8 cellular contexts compared by ENCODE assay signal in the genomic region with DNA sequence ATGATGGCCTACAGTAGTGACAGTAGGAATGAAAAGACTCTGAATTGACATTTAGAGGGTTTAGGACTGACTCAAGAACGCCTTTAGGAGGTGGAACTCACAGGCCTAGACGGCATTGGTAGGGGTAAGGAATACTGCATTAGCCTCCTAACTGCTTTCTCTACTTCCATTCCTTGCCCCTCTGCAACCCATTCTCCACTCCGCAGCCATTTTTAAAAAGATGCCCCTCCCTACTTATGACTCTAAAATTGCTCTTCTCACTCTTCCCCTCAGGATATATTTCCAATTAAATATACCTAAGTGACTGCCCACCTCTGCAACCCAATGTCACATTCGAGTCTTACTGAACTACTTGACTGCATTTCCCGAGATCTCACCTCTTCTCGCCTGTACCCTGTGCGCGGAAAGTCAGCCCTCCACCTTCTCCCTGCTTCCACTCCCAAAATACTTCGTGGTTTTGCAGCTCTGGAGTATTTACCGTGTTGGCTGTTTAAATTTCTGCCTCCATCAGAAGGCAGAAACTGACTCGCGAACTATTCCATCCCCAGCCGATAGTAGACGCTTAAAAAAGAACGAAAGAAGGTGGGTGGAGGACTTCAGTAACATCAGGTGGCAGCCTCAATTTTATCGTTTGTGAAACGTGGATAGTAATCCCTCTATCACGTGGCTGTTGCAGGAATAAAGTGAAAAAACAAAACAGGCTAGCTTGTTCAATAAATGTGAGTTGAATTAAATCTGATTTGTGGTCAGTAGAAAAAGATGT. TPM values are rescaled to one million over a fixed set of nuclear protein-coding genes. Genes with fewer than 3 reads are reported as not detected.
DNase-seq lines count a peak whose midpoint lies in the region; ATAC-seq and TF ChIP-seq lines count a peak whose summit lies in the region.

No MANE protein-coding gene starts in this region.

- H3K36me3 ChIP-seq in KMS-11 (ENCODE audit: insufficient read depth) (peaks cover 14% of the 10 kb centered on the region; the same call in 1 of the 2 replicates), fibroblast of lung (ENCODE audit: control insufficient read depth, insufficient read depth, low read length) (peaks cover 3% of the 10 kb centered on the region), neuron (ENCODE audit: insufficient read depth, low read length) (peaks cover 25% of the 10 kb centered on the region)

- H3K27me3 ChIP-seq in KMS-11 (ENCODE audit: insufficient read depth, low read depth) (no peaks in the 10 kb centered on the region), fibroblast of lung (ENCODE audit: control insufficient read depth, insufficient read depth, low read length) (no peaks in the 10 kb centered on the region), neuron (ENCODE audit: insufficient read depth, low read length) (no peaks in the 10 kb centered on the region)

- H4K20me1 ChIP-seq in KMS-11 (ENCODE audit: insufficient read depth) (peaks cover 31% of the 10 kb centered on the region), fibroblast of lung (ENCODE audit: control insufficient read depth, extremely low read depth, insufficient read depth, low read length) (peaks cover 3% of the 10 kb centered on the region)

- peaks cover 30% of the 10 kb centered on the region for H3K36me3 Mint-ChIP-seq in activated CD4-positive, alpha-beta T cell treated with anti-CD3 and anti-CD28 coated beads, Interleukin-2, amount 10 ng/mL, durations not matched to agents 7 days and 5 days (ENCODE audit: low read depth)

- CTCF ChIA-PET in activated CD4-positive, alpha-beta T cell treated with anti-CD3 and anti-CD28 coated beads, Interleukin-2, amount 10 ng/mL, durations not matched to agents 7 days and 5 days (lab: Charles Lee), result interaction anchor here (1.3 to 3.0 kb wide), 3 partner anchors 9 to 42 kb away, joined by 3 to 18 read pairs (median 5); no protein-coding TSS in a partner anchor

- no peaks in the 10 kb centered on the region for H3K9me3 ChIP-seq in fibroblast of lung (ENCODE audit: control insufficient read depth, insufficient read depth, low read depth, low read length)
- H3K9me3 ChIP-seq in neuron (ENCODE audit: low read length), result no peaks in the 10 kb centered on the region

- no peaks in the 10 kb centered on the region for H3K27me3 Mint-ChIP-seq in activated CD4-positive, alpha-beta T cell treated with anti-CD3 and anti-CD28 coated beads, Interleukin-2, amount 10 ng/mL, durations not matched to agents 7 days and 5 days

- TF ChIP-seq CTCF in KMS-11 (conservative IDR thresholded peaks at IDR 0.05; ENCODE audit: low read depth, low read length), result no peak
- no peak for TF ChIP-seq CTCF in fibroblast of lung (conservative IDR thresholded peaks at IDR 0.05 in 1 of 2, IDR thresholded peaks at IDR 0.05 in 1 of 2; ENCODE audit: low read depth in 1 of 2, low read length in 2 of 2)

- H3K4me1 ChIP-seq in KMS-11 (ENCODE audit: low read depth, poor library complexity, severe bottlenecking) (peaks cover 30% of the 10 kb centered on the region), fibroblast of lung (ENCODE audit: control insufficient read depth, extremely low read depth, insufficient read depth, low read length) (peaks cover 12% of the 10 kb centered on the region), neuron (ENCODE audit: insufficient read depth, low read length) (peaks cover 45% of the 10 kb centered on the region)

- peak overlapping the region; percentile 97 for H3K9ac ChIP-seq in KMS-11
- no peak overlapping the region for H3K9ac ChIP-seq in fibroblast of lung (ENCODE audit: insufficient read depth, low read length)

- H3K27ac ChIP-seq in KMS-11 (peak overlapping the region; percentile 91), fibroblast of lung (ENCODE audit: insufficient read depth, low read length) (peak overlapping the region; percentile 81)

- H3K79me2 ChIP-seq in KMS-11 (ENCODE audit: insufficient read depth, low read depth), result peaks cover 42% of the 10 kb centered on the region
- H3K79me2 ChIP-seq in fibroblast of lung (ENCODE audit: control insufficient read depth, insufficient read depth, low read length), result peaks cover 33% of the 10 kb centered on the region

- H3K9me3 Mint-ChIP-seq in activated CD4-positive, alpha-beta T cell treated with anti-CD3 and anti-CD28 coated beads, Interleukin-2, amount 10 ng/mL, durations not matched to agents 7 days and 5 days, result no peaks in the 10 kb centered on the region

- H3K27ac Mint-ChIP-seq in activated CD4-positive, alpha-beta T cell treated with anti-CD3 and anti-CD28 coated beads, Interleukin-2, amount 10 ng/mL, durations not matched to agents 7 days and 5 days, result peak overlapping the region; percentile 98

- peak overlapping the region; percentile 86 for H3K4me2 ChIP-seq in KMS-11
- peak overlapping the region; percentile 48 for H3K4me2 ChIP-seq in fibroblast of lung (ENCODE audit: extremely low read depth, insufficient read depth, low read length)

- peak overlapping the region; percentile 68 for H2AFZ ChIP-seq in KMS-11 (ENCODE audit: low read depth)
- peak overlapping the region; percentile 79 for H2AFZ ChIP-seq in fibroblast of lung (ENCODE audit: low read length)
- peak overlapping the region; percentile 49 for H2AFZ ChIP-seq in neuron (ENCODE audit: low read depth, low read length)

- H3K4me3 ChIP-seq in KMS-11 (IDR thresholded peaks at IDR 0.05; ENCODE audit: insufficient read depth, low read depth, low read length) (no peak overlapping the region), fibroblast of lung (replicated peaks in 1 of 4; ENCODE audit: control extremely low read depth in 1 of 4, insufficient read depth in 1 of 4, low read depth in 3 of 4, low read length in 4 of 4) (peak overlapping the region; percentile 52 to 91 (median 72)), neuron (ENCODE audit: low read length) (peak overlapping the region; percentile 64)

- H3K4me1 Mint-ChIP-seq in activated CD4-positive, alpha-beta T cell treated with anti-CD3 and anti-CD28 coated beads, Interleukin-2, amount 10 ng/mL, durations not matched to agents 7 days and 5 days, result peaks cover 43% of the 10 kb centered on the region

- DNase-seq in Daoy (ENCODE audit: low read depth), result peak; percentile 10
- DNase-seq in activated CD4-positive, alpha-beta T cell treated with anti-CD3 and anti-CD28 coated beads, Interleukin-2, amount 10 ng/mL, durations not matched to agents 7 days and 5 days, result peak; percentile 33
- DNase-seq in fibroblast of lung (ENCODE audit: low read depth in 2 of 2), result peak; percentile 39 to 40
- DNase-seq in NCI-H2196 treated with DMSO at 0.1 percent for 48 hours (lab: John Stamatoyannopoulos, UW; ENCODE audit: unreplicated experiment), result no peak
- DNase-seq in mesenteric fat pad (ENCODE audit: low spot score), result no peak

- POLR2A ChIA-PET in activated CD4-positive, alpha-beta T cell treated with anti-CD3 and anti-CD28 coated beads, Interleukin-2, amount 10 ng/mL, durations not matched to agents 7 days and 5 days (lab: Charles Lee), result interaction anchor here (0.6 kb wide), 1 partner anchor 86 kb away, joined by 3 read pairs; a partner anchor contains a TSS

- H3K4me3 Mint-ChIP-seq in activated CD4-positive, alpha-beta T cell treated with anti-CD3 and anti-CD28 coated beads, Interleukin-2, amount 10 ng/mL, durations not matched to agents 7 days and 5 days, result peak overlapping the region; percentile 96

- no peak for ATAC-seq in HG03432 (IDR thresholded peaks at IDR 0.05; ENCODE audit: unreplicated experiment)

RNA-seq across cellular contexts. Expression of a gene that starts 1.1 kb away (rescaled TPM):
- 888 and 951 TPM in 2 replicates for total RNA-seq in Daoy (2014; rRNA removed; shearing (Covaris generic))
- 100 to 1,000 TPM; 607 to 643 TPM for total RNA-seq in activated CD4-positive, alpha-beta T cell treated with anti-CD3 and anti-CD28 coated beads, Interleukin-2, amount 10 ng/mL, durations not matched to agents 7 days and 5 days
- 500 and 795 TPM in 2 replicates for total RNA-seq in fibroblast of lung
- 799 and 1,134 TPM in 2 replicates for polyA plus RNA-seq in fibroblast of lung
- polyA plus RNA-seq in fibroblast of lung (2012), result 825 and 1,082 TPM in 2 replicates
- polyA minus RNA-seq in fibroblast of lung (ENCODE audit: low replicate concordance), result 145 and 159 TPM in 2 replicates
- 677 TPM for total RNA-seq in mesenteric fat pad

RNA-seq across cellular contexts. Expression of a gene that starts 22.9 kb away (rescaled TPM):
- total RNA-seq in Daoy (2014; rRNA removed; shearing (Covaris generic)), result 187 and 202 TPM in 2 replicates
- 100 to 1,000 TPM; 109 to 116 TPM for total RNA-seq in activated CD4-positive, alpha-beta T cell treated with anti-CD3 and anti-CD28 coated beads, Interleukin-2, amount 10 ng/mL, durations not matched to agents 7 days and 5 days
- total RNA-seq in fibroblast of lung (13.1 and 19.0 TPM in 2 replicates), mesenteric fat pad (20.8 TPM)
- 32.3 and 56.5 TPM in 2 replicates for polyA plus RNA-seq in fibroblast of lung
- polyA plus RNA-seq in fibroblast of lung (2012), result 23.7 and 51.5 TPM in 2 replicates
- polyA minus RNA-seq in fibroblast of lung (ENCODE audit: low replicate concordance), result 10.4 TPM in 1 of 2 replicates, not detected in the other

RNA-seq across cellular contexts. Expression of a gene that starts 58.9 kb away (rescaled TPM):
- not detected in 2 replicates for total RNA-seq in Daoy (2014; rRNA removed; shearing (Covaris generic))
- not detected for total RNA-seq in activated CD4-positive, alpha-beta T cell treated with anti-CD3 and anti-CD28 coated beads, Interleukin-2, amount 10 ng/mL, durations not matched to agents 7 days and 5 days
- not detected in 2 replicates for total RNA-seq in fibroblast of lung
- not detected in 2 replicates for polyA plus RNA-seq in fibroblast of lung
- not detected in 2 replicates for polyA plus RNA-seq in fibroblast of lung (2012)
- not detected in 2 replicates for polyA minus RNA-seq in fibroblast of lung (ENCODE audit: low replicate concordance)
- not detected for total RNA-seq in mesenteric fat pad

Comparison
In these comparisons a context has a peak if more than half of its experiments do, and no peak if none do; other contexts are left out.
1. DNase-seq: peak in Daoy (single experiment), activated CD4-positive, alpha-beta T cell treated with anti-CD3 and anti-CD28 coated beads, Interleukin-2, amount 10 ng/mL, durations not matched to agents 7 days and 5 days (single experiment) and fibroblast of lung (2 of 2); none in NCI-H2196 treated with DMSO at 0.1 percent for 48 hours (single experiment) and mesenteric fat pad (single experiment).
2. Peak in every context shown above with its lines, with median percentiles within 50 percentile points of each other: H2AFZ ChIP-seq.